ENCODE assay signal across 1 cellular context in the genomic region with DNA sequence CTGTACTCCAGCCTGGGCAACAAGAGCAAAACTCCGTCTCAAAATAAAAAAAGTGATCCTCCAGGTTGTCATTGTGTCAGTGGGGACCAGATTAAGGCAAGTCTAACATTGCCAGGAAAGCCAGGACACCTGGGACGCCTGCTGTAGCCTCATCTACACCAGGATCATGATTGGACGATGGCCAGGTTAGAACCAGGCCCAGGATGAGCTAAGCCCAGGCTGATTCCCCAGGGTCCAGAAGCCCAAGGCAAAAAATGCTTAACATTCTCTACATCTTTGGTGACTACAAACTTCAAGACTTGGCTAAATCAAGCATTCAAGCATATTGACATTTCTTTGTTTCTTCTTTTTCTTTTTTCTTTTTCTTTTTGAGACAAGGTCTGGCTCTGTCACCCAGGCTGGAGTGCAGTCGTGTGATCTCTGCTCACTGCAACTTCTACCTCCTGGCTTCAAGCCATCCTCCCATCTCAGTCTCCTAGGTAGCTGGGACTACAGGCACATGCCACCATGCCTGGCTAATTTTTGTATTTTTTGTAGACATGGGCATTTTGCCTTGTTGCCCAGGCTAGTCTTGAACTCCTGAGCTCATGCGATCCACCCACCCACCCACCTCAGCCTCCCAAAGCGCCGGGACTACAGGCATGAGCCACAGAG.
TF ChIP-seq lines count a peak whose summit lies in the region.

No MANE protein-coding gene starts in this region.

TF ChIP-seq in HepG2, 621 proteins besides CTCF, POLR2A, EP300 and RAD21 (continued from another document):
- TF ChIP-seq, protein P1, sequence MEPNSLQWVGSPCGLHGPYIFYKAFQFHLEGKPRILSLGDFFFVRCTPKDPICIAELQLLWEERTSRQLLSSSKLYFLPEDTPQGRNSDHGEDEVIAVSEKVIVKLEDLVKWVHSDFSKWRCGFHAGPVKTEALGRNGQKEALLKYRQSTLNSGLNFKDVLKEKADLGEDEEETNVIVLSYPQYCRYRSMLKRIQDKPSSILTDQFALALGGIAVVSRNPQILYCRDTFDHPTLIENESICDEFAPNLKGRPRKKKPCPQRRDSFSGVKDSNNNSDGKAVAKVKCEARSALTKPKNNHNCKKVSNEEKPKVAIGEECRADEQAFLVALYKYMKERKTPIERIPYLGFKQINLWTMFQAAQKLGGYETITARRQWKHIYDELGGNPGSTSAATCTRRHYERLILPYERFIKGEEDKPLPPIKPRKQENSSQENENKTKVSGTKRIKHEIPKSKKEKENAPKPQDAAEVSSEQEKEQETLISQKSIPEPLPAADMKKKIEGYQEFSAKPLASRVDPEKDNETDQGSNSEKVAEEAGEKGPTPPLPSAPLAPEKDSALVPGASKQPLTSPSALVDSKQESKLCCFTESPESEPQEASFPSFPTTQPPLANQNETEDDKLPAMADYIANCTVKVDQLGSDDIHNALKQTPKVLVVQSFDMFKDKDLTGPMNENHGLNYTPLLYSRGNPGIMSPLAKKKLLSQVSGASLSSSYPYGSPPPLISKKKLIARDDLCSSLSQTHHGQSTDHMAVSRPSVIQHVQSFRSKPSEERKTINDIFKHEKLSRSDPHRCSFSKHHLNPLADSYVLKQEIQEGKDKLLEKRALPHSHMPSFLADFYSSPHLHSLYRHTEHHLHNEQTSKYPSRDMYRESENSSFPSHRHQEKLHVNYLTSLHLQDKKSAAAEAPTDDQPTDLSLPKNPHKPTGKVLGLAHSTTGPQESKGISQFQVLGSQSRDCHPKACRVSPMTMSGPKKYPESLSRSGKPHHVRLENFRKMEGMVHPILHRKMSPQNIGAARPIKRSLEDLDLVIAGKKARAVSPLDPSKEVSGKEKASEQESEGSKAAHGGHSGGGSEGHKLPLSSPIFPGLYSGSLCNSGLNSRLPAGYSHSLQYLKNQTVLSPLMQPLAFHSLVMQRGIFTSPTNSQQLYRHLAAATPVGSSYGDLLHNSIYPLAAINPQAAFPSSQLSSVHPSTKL (CRISPR knock-in tag; IDR thresholded peaks at IDR 0.05) = no peak
- no peak for TF ChIP-seq ADNP (CRISPR knock-in tag; IDR thresholded peaks at IDR 0.05)
TF ChIP-seq in HepG2: peak in this region for 0.
